In the genomic region with DNA sequence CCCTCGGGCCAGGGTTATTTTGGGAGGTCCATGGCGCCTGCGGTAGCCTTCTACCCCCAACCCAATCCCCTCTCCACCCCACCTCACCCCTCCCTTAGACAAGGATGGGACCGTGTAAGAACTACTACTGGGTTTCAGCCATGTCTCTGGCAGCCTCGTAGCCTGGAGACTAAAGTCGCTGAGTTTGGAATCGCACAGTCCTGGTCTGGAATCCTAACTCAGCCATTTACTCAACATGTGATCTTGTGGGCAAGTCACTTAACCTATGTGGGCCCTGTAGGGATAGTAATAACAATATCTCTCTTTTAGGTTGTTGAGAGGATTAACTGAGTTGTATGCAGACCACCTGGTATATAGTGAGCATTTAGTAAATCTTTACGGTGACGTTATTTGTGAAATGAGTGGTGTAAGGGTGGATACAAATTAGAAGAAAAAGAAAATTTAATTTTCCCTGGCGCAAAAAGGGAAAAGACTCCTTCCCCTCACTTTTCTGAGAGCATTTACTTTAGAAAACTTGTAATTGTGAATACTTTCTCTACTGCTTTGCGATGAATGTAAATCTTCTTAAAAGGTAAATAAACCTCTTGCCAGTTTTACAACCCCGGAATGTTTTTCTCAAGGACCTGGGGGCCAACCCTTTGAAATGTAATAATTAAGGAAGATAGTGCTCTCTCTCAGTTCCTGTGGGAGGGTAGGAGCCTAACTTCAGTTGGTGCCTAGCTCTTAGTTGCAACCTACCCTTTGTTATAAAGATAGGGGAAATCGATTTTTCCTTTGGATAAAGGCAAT, we compare ENCODE assay signal across 7 cellular contexts. TPM values are rescaled to one million over a fixed set of nuclear protein-coding genes. Genes with fewer than 3 reads are reported as not detected.
DNase-seq lines count a peak whose midpoint lies in the region; ATAC-seq, FAIRE-seq and TF ChIP-seq lines count a peak whose summit lies in the region.

No MANE protein-coding gene starts in this region.

- H4K20me1 ChIP-seq in GM12878 (ENCODE audit: control insufficient read depth, insufficient read depth) = no peaks in the 10 kb centered on the region

- 16% methylated on average over 13 of the region's 13 CpGs for WGBS in GM12878 (ENCODE audit: insufficient coverage, insufficient replicate concordance, low lambda C conversion rate, missing lambda C conversion rate)

- intact Hi-C loops in GM12878 (cut with micrococcal nuclease; ENCODE audit: unreplicated experiment) = no loop called here

- peak overlapping the region; percentile 91 for H2AFZ ChIP-seq in GM12878 (ENCODE audit: control insufficient read depth, low read depth, low read length)

- no peak for TF ChIP-seq CTCF in GM12878 (IDR thresholded peaks at IDR 0.05 in 2 of 3, conservative IDR thresholded peaks at IDR 0.05 in 1 of 3; ENCODE audit: control insufficient read depth in 2 of 3, extremely low read depth in 1 of 3, insufficient read depth in 1 of 3, low read depth in 3 of 3, low read length in 3 of 3)

- SMC1A ChIA-PET in GM12878 (lab: Charles Lee; ENCODE audit: uncharacterized antibody, unreplicated experiment) = interaction anchor here (1.3 kb wide), 1 partner anchor 315 kb away, joined by 3 read pairs; the partner anchor contains the start of gene TRAPPC3

- CTCF ChIA-PET in GM12878 (lab: Yijun Ruan, JAX) = interaction anchor here (0.9 to 2.3 kb wide), 5 partner anchors 9 to 96 kb away, joined by 3 to 9 read pairs (median 4); partner anchors contain the start of genes LSM10 and OSCP1

- BruUV-seq in GM12878 (replicated peaks; lab: Mats Ljungman, UMichigan) = TSS peak; percentile 99

- ATAC-seq in GM18498 (IDR thresholded peaks at IDR 0.05; ENCODE audit: unreplicated experiment) (peak; percentile 46), GM12878 (peak; percentile 78)

- in situ Hi-C loops in HAP-1 (cut with MboI; ENCODE audit: low sequenced_read_pairs) = no loop called here
- in situ Hi-C loops in GM12878 (cut with MboI) = no loop called here

- TF ChIP-seq EP300 in GM12878 (IDR thresholded peaks at IDR 0.05; ENCODE audit: borderline replicate concordance in 1 of 2, control insufficient read depth in 1 of 2, low read depth in 2 of 2, low read length in 2 of 2) = no peak

- H3K4me3 ChIP-seq in HAP-1 = peak overlapping the region; percentile 99
- peak overlapping the region; percentile 87 for H3K4me3 ChIP-seq in GM12878

- no peak for FAIRE-seq in GM12878 (lab: Jason Lieb, UNC)

- H3K9ac ChIP-seq in GM12878 (ENCODE audit: control insufficient read depth, insufficient read depth, low read length) = peak overlapping the region; percentile 79

- H3K27ac ChIP-seq in GM12878 (ENCODE audit: control insufficient read depth, insufficient read depth) = peak overlapping the region; percentile 85
- H3K27ac ChIP-seq in layer of hippocampus (ENCODE audit: low read depth, low read length) = peak overlapping the region; percentile 88

- H3K27me3 ChIP-seq in HAP-1 (ENCODE audit: low read depth) (no peaks in the 10 kb centered on the region), GM12878 (replicated peaks in 1 of 2; ENCODE audit: control insufficient read depth in 2 of 2, insufficient read depth in 2 of 2, low read length in 1 of 2) (no peaks in the 10 kb centered on the region), layer of hippocampus (ENCODE audit: control insufficient read depth, insufficient read depth, low read length) (no peaks in the 10 kb centered on the region)

- H3K36me3 ChIP-seq in HAP-1 (replicated peaks) (peaks cover 30% of the 10 kb centered on the region), GM12878 (ENCODE audit: control insufficient read depth in 2 of 2, insufficient read depth in 2 of 2, low read length in 1 of 2) (peaks cover 4 to 13% of the 10 kb centered on the region in 2 experiments)

- DNase-seq in HAP-1 (ENCODE audit: low spot score in 2 of 2) = no peak
- DNase-seq in NCI-H187 treated with DMSO at 0.1 percent for 48 hours (lab: John Stamatoyannopoulos, UW) = peak; percentile 68
- DNase-seq in GM12878 (ENCODE audit: low read depth, low spot score) = no peak
- peak; percentile 14 for DNase-seq in superior temporal gyrus (ENCODE audit: extremely low spot score)
- DNase-seq in cerebellar nuclear complex (lab: John Stamatoyannopoulos, UW) = no peak

- H3K9me3 ChIP-seq in HAP-1 (0 out of 2 replicates have a peak, but pooled peaks cover 2% of the 10 kb centered on the region), GM12878 (replicated peaks; ENCODE audit: control insufficient read depth, insufficient read depth, low read length) (no peaks in the 10 kb centered on the region)

- peaks cover 17% of the 10 kb centered on the region for H3K79me2 ChIP-seq in GM12878 (ENCODE audit: control insufficient read depth, insufficient read depth, low read length)

- no peak for TF ChIP-seq RAD21 in GM12878 (IDR thresholded peaks at IDR 0.05; ENCODE audit: insufficient read depth, low read depth, low read length)

- RAD21 ChIA-PET in GM12878 (lab: Charles Lee; ENCODE audit: unreplicated experiment) = interaction anchor here (1.0 to 1.3 kb wide), 2 partner anchors 10 to 158 kb away, joined by 4 to 7 read pairs; no protein-coding TSS in a partner anchor

- POLR2A ChIA-PET in GM12878 (lab: Charles Lee) = interaction anchor here (0.5 to 1.9 kb wide), 6 partner anchors 9 to 1333 kb away, joined by 3 to 11 read pairs (median 4); partner anchors contain the start of genes LSM10 and OSCP1

- no peak for TF ChIP-seq POLR2A in GM12878 (IDR thresholded peaks at IDR 0.05; ENCODE audit: low read depth, low read length)

- peaks cover 20% of the 10 kb centered on the region for H3K4me1 ChIP-seq in HAP-1
- no peaks in the 10 kb centered on the region for H3K4me1 ChIP-seq in GM12878 (ENCODE audit: control insufficient read depth, insufficient read depth, low read length)

- peak overlapping the region; percentile 97 for H3K4me2 ChIP-seq in GM12878 (ENCODE audit: control insufficient read depth, insufficient read depth)

TF ChIP-seq in GM12878, 131 proteins besides CTCF, POLR2A, EP300 and RAD21:
- TF ChIP-seq PAX5 (IDR thresholded peaks at IDR 0.05; ENCODE audit: borderline replicate concordance, low read depth, low read length) = no peak
- TF ChIP-seq ATF7 (IDR thresholded peaks at IDR 0.05; ENCODE audit: low read depth) = peak; percentile 15; the same call in 1 of the 2 replicates
- peak; percentile 1; the same call in 1 of the 2 replicates for TF ChIP-seq RUNX3 (IDR thresholded peaks at IDR 0.05; ENCODE audit: low read length)
- no peak for TF ChIP-seq NBN (IDR thresholded peaks at IDR 0.05)
- TF ChIP-seq CBFB (IDR thresholded peaks at IDR 0.05; ENCODE audit: low read depth) = 0 out of 2 replicates have a peak, but pooled peaks have one; percentile 5

RNA-seq across cellular contexts. Expression of gene MRPS15, which starts 0.6 kb away (rescaled TPM):
- 22.7 and 27.4 TPM in 2 replicates for total RNA-seq in GM12878 (2013; cell fraction: nucleolus; rRNA removed)
- total RNA-seq in GM12878 (2014; rRNA removed) = 114 and 124 TPM in 2 replicates
- total RNA-seq in GM12878 (2014; rRNA removed; fragmentation: Illumina TruSeq; extraction: Trizol) = 90.6 and 99.7 TPM in 2 replicates
- total RNA-seq in GM12878 (2021) = 99.3 and 100 TPM in 2 replicates
- polyA plus RNA-seq in GM12878 (2011; ENCODE audit: low read depth) = 31.7 TPM
- 83.1 and 103 TPM in 2 replicates for polyA plus RNA-seq in GM12878 (2011; rRNA removed)
- polyA plus RNA-seq in GM12878 (2011; cell fraction: cytosol; rRNA removed) = 68.6 and 77.9 TPM in 2 replicates
- polyA plus RNA-seq in GM12878 (2011; cell fraction: nucleus; rRNA removed) = 38.0 and 40.9 TPM in 2 replicates
- polyA plus RNA-seq in GM12878 (2012) = 56.3 and 71.8 TPM in 2 replicates
- polyA plus RNA-seq in GM12878 (2014; fragmentation: Illumina TruSeq; extraction: Trizol) = 148 and 157 TPM in 2 replicates
- 10 to 100 TPM; 41.1 to 72.0 TPM for polyA plus RNA-seq in GM12878 (2014; fragmentation: Nextera tagmentation; extraction: Ambion mirVana)
- 166 and 171 TPM in 2 replicates for polyA plus RNA-seq in GM12878 (2014; rRNA removed)
- polyA plus RNA-seq in GM12878 (2016; fragmentation: Nextera tagmentation; extraction: Ambion mirVana) = 100 to 1,000 TPM; 200 to 207 TPM
- 22.9 and 26.3 TPM in 2 replicates for polyA minus RNA-seq in GM12878 (2011; rRNA and poly(A)+ RNA removed)
- polyA minus RNA-seq in GM12878 (2011; cell fraction: cytosol; rRNA and poly(A)+ RNA removed) = 13.2 and 14.8 TPM in 2 replicates
- 7.3 and 15.6 TPM in 2 replicates for polyA minus RNA-seq in GM12878 (2011; cell fraction: nucleus; rRNA and poly(A)+ RNA removed)

RNA-seq across cellular contexts. Expression of gene OSCP1, which starts 14.5 kb away (rescaled TPM):
- 0.76 and 2.5 TPM in 2 replicates for total RNA-seq in GM12878 (2013; cell fraction: nucleolus; rRNA removed)
- total RNA-seq in GM12878 (2014; rRNA removed) = 1.9 and 2.8 TPM in 2 replicates
- total RNA-seq in GM12878 (2014; rRNA removed; fragmentation: Illumina TruSeq; extraction: Trizol) = 1.7 and 2.2 TPM in 2 replicates
- total RNA-seq in GM12878 (2021) = 1.5 and 3.1 TPM in 2 replicates
- polyA plus RNA-seq in GM12878 (2011; ENCODE audit: low read depth) = 2.8 TPM
- 1.9 and 3.0 TPM in 2 replicates for polyA plus RNA-seq in GM12878 (2011; rRNA removed)
- 1.3 and 1.5 TPM in 2 replicates for polyA plus RNA-seq in GM12878 (2011; cell fraction: cytosol; rRNA removed)
- 0.75 and 1.5 TPM in 2 replicates for polyA plus RNA-seq in GM12878 (2011; cell fraction: nucleus; rRNA removed)
- 1.9 and 2.3 TPM in 2 replicates for polyA plus RNA-seq in GM12878 (2012)
- 1.8 and 1.9 TPM in 2 replicates for polyA plus RNA-seq in GM12878 (2014; fragmentation: Illumina TruSeq; extraction: Trizol)
- polyA plus RNA-seq in GM12878 (2014; fragmentation: Nextera tagmentation; extraction: Ambion mirVana) = 1 to 10 TPM; 5.5 to 5.9 TPM
- 3.0 and 4.4 TPM in 2 replicates for polyA plus RNA-seq in GM12878 (2014; rRNA removed)
- 1 to 10 TPM; 3.3 to 4.1 TPM for polyA plus RNA-seq in GM12878 (2016; fragmentation: Nextera tagmentation; extraction: Ambion mirVana)
- 1.2 and 2.9 TPM in 2 replicates for polyA minus RNA-seq in GM12878 (2011; rRNA and poly(A)+ RNA removed)
- polyA minus RNA-seq in GM12878 (2011; cell fraction: cytosol; rRNA and poly(A)+ RNA removed) = not detected in 2 replicates
- 1.1 and 2.1 TPM in 2 replicates for polyA minus RNA-seq in GM12878 (2011; cell fraction: nucleus; rRNA and poly(A)+ RNA removed)

RNA-seq across cellular contexts. Expression of gene CSF3R, which starts 17.9 kb away (rescaled TPM):
- total RNA-seq in GM12878 (2013; cell fraction: nucleolus; rRNA removed) = not detected in 2 replicates
- total RNA-seq in GM12878 (2014; rRNA removed) (not detected in 2 replicates), GM12878 (2014; rRNA removed; fragmentation: Illumina TruSeq; extraction: Trizol) (not detected in 2 replicates), GM12878 (2021) (0.13 TPM in 1 of 2 replicates, not detected in the other)
- polyA plus RNA-seq in GM12878 (2011; ENCODE audit: low read depth) = not detected
- polyA plus RNA-seq in GM12878 (2011; rRNA removed) (not detected in 2 replicates), GM12878 (2014; fragmentation: Illumina TruSeq; extraction: Trizol) (not detected in 2 replicates), GM12878 (2014; fragmentation: Nextera tagmentation; extraction: Ambion mirVana) (not detected), GM12878 (2014; rRNA removed) (not detected in 2 replicates), GM12878 (2016; fragmentation: Nextera tagmentation; extraction: Ambion mirVana) (not detected)
- polyA plus RNA-seq in GM12878 (2011; cell fraction: cytosol; rRNA removed) = not detected in 2 replicates
- not detected in 2 replicates for polyA plus RNA-seq in GM12878 (2011; cell fraction: nucleus; rRNA removed)
- polyA plus RNA-seq in GM12878 (2012) = 0.05 TPM in 1 of 2 replicates, not detected in the other
- not detected in 2 replicates for polyA minus RNA-seq in GM12878 (2011; rRNA and poly(A)+ RNA removed)
- polyA minus RNA-seq in GM12878 (2011; cell fraction: cytosol; rRNA and poly(A)+ RNA removed) = not detected in 2 replicates
- not detected in 2 replicates for polyA minus RNA-seq in GM12878 (2011; cell fraction: nucleus; rRNA and poly(A)+ RNA removed)

Comparison
In these comparisons a context has a peak if more than half of its experiments do, and no peak if none do; other contexts are left out.
1. DNase-seq: peak in NCI-H187 treated with DMSO at 0.1 percent for 48 hours (single experiment) and superior temporal gyrus (single experiment); none in HAP-1 (0 of 2), GM12878 (single experiment) and cerebellar nuclear complex (0 of 2).